ENCODE assay signal across 19 cellular contexts in genomic region chr10:70891636-70892035, GRCh38. TPM values are rescaled to one million over a fixed set of nuclear protein-coding genes. Genes with fewer than 3 reads are reported as not detected.
DNase-seq lines count a peak whose midpoint lies in the region; ATAC-seq, FAIRE-seq and TF ChIP-seq lines count a peak whose summit lies in the region.
"Had no signal": no experiment of that assay in that cellular context is flagged by ENCODE, and none has a peak within 500 bp of the region (broad histone marks: within the 10 kb centered on the region; RNA-seq: fewer than 3 reads in every experiment).

No MANE protein-coding gene starts in this region.

- peaks cover 38% of the 10 kb centered on the region for H3K4me1 Mint-ChIP-seq in brain

- no peak for TF ChIP-seq RAD21 in A549 (conservative IDR thresholded peaks at IDR 0.05 in 1 of 2, IDR thresholded peaks at IDR 0.05 in 1 of 2)

- H3K9me3 ChIP-seq in A549: no peaks in the 10 kb centered on the region
- H3K9me3 ChIP-seq: gastrocnemius medialis had no signal

- WGBS in A549 (ENCODE audit: missing lambda C conversion rate): 77% methylated on average over 1 of the region's 1 CpG

- FAIRE-seq in A549 (lab: Jason Lieb, UNC): no peak

- TF ChIP-seq CTCF in A549 (IDR thresholded peaks at IDR 0.05) (no peak), brain (conservative IDR thresholded peaks at IDR 0.05) (no peak)

- no peak overlapping the region for H3K27ac ChIP-seq in A549
- H3K27ac ChIP-seq: BLaER1 treated with 17β-estradiol and CSF1 and Interleukin-3, amounts not matched to agents 10 nM and 100 nM had no signal

- CTCF ChIA-PET in A549 (lab: Yijun Ruan, JAX): interaction anchor here (1.5 to 6.1 kb wide), 2 partner anchors 11 kb away, joined by 4 to 31 read pairs; no protein-coding TSS in a partner anchor

- peak overlapping the region in 1 of 5 experiments; percentile 27 for H3K4me3 Mint-ChIP-seq in brain
- H3K4me3 Mint-ChIP-seq: activated T-cell treated with anti-CD3 and anti-CD28 coated beads, Interleukin-2, amount 50 U/mL, for 4 hours had no signal

- H3K9me3 Mint-ChIP-seq in brain: peaks cover 0 to 5% (median 0%) of the 10 kb centered on the region in 5 experiments
- H3K9me3 Mint-ChIP-seq: activated T-cell treated with anti-CD3 and anti-CD28 coated beads, Interleukin-2, amount 50 U/mL, for 4 hours had no signal

- H3K27me3 Mint-ChIP-seq in brain: peaks cover 4% of the 10 kb centered on the region

- H3K4me3 ChIP-seq in A549: no peak overlapping the region
- H3K4me3 ChIP-seq: BLaER1 treated with 17β-estradiol and CSF1 and Interleukin-3, amounts not matched to agents 10 nM and 100 nM; gastrocnemius medialis had no signal

- TF ChIP-seq EP300 in A549 (IDR thresholded peaks at IDR 0.05): no peak

- H3K4me1 ChIP-seq in A549: peaks cover 20% of the 10 kb centered on the region

- DNase-seq in A549 (ENCODE audit: low read depth in 1 of 2, low spot score in 1 of 2) (no peak), HCEC 1CT (peak; percentile 23), lung microvascular endothelial cell (ENCODE audit: low read depth in 2 of 2) (peak; percentile 15 to 21)
- DNase-seq: ACHN; activated naive CD4-positive, alpha-beta T cell treated with Interleukin-2 at 50 U/mL for 16 hours; activated T-cell treated with anti-CD3 and anti-CD28 coated beads, Interleukin-2, amount 50 U/mL, for 4 hours; Calu3; central memory CD4-positive, alpha-beta T cell; NCI-H2029; NCI-H345; trophoblast cell had no signal

- H3K36me3 Mint-ChIP-seq in brain: no peaks in the 10 kb centered on the region

- H3K4me2 ChIP-seq in A549: no peak overlapping the region
- H3K4me2 ChIP-seq: BLaER1 treated with 17β-estradiol and CSF1 and Interleukin-3, amounts not matched to agents 10 nM and 100 nM had no signal

- no peak for ATAC-seq in A549
- no peak for ATAC-seq in GM21526 (IDR thresholded peaks at IDR 0.05; ENCODE audit: low FRiP score, unreplicated experiment)
- ATAC-seq in GM19467 (IDR thresholded peaks at IDR 0.05; ENCODE audit: unreplicated experiment): no peak
- ATAC-seq in GM18517 (IDR thresholded peaks at IDR 0.05; ENCODE audit: unreplicated experiment): no peak
- no peak for ATAC-seq in HG03521 (IDR thresholded peaks at IDR 0.05; ENCODE audit: unreplicated experiment)
- ATAC-seq: activated T-cell treated with anti-CD3 and anti-CD28 coated beads, Interleukin-2, amount 50 U/mL, for 4 hours; esophagus mucosa had no signal

- TF ChIP-seq POLR2A in A549 (IDR thresholded peaks at IDR 0.05; ENCODE audit: low read length): no peak

- H3K27ac Mint-ChIP-seq in brain: peak overlapping the region in 3 of 5 experiments; percentile 17 to 78 (median 38)

- POLR2A ChIA-PET in A549 (lab: Yijun Ruan, JAX): no interaction called here

TF ChIP-seq in A549, 52 proteins besides CTCF, POLR2A, EP300 and RAD21:
- TF ChIP-seq HOXA7 (CRISPR knock-in tag; IDR thresholded peaks at IDR 0.05): no peak
- no peak for TF ChIP-seq EHF (CRISPR knock-in tag; IDR thresholded peaks at IDR 0.05)
- TF ChIP-seq KDM5A (IDR thresholded peaks at IDR 0.05): no peak
- TF ChIP-seq HOXB13 (CRISPR knock-in tag; IDR thresholded peaks at IDR 0.05; ENCODE audit: low read depth): no peak
- peak; percentile 51 for TF ChIP-seq MAFK (IDR thresholded peaks at IDR 0.05; ENCODE audit: partially characterized antibody)
TF ChIP-seq in A549: peak in this region for 1.

RNA-seq across cellular contexts. Expression of gene PCBD1, which starts 3.3 kb away (rescaled TPM):
- 169 TPM in 2 replicates for polyA plus RNA-seq in A549 (2011; rRNA removed)
- polyA plus RNA-seq in A549 (2012; cell fraction: cytosol; rRNA removed): 329 and 353 TPM in 2 replicates
- 140 and 161 TPM in 2 replicates for polyA plus RNA-seq in A549 (2012; cell fraction: nucleus; rRNA removed)
- polyA plus RNA-seq in A549 (2017; fragmentation: RNase III; extraction: RNeasy Plus Mini Kit Qiagen cat#74134 plus additional on column Dnase treatment): 211 to 226 TPM (median 222 TPM) in 3 replicates
- polyA minus RNA-seq in A549 (2011; rRNA and poly(A)+ RNA removed): 89.5 and 96.9 TPM in 2 replicates
- polyA plus RNA-seq in brain (ENCODE audit: insufficient read depth, low read depth, low replicate concordance): 94.6 TPM
- total RNA-seq in lung microvascular endothelial cell: 60.6 and 67.9 TPM in 2 replicates

Comparison
In these comparisons a context has a peak if more than half of its experiments do, and no peak if none do; other contexts are left out.
1. DNase-seq: peak in HCEC 1CT (single experiment) and lung microvascular endothelial cell (2 of 2); none in A549 (0 of 2).